In the genomic region with DNA sequence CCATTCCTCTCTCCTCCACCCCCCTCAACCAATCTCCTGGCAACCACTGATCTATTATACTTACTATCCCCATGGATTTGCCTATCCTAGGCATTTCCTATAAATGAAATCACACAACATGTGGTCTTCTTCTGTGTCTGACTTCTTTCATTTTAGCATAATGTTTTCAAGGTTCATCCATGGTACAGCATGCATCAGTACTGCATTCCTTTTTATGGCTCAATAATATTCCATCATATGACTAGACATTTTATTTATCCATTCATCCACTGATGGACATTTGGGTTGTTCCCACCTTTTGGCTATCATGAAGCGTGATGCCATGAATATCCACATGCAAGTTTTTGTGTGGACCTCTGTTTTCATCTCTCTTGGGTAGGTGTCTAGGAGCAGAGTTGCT, we compare ENCODE assay signal across 1 cellular context.
TF ChIP-seq lines count a peak whose summit lies in the region.

No MANE protein-coding gene starts in this region.

TF ChIP-seq in IMR-90, 13 proteins besides CTCF, POLR2A, EP300 and RAD21:
- TF ChIP-seq CEBPB (IDR thresholded peaks at IDR 0.05; ENCODE audit: low read depth, low read length): no peak
- no peak for TF ChIP-seq RCOR1 (IDR thresholded peaks at IDR 0.05; ENCODE audit: insufficient replicate concordance, low read length)
- no peak for TF ChIP-seq MXI1 (IDR thresholded peaks at IDR 0.05; ENCODE audit: borderline replicate concordance, low read depth, low read length)
- TF ChIP-seq SMC3 (IDR thresholded peaks at IDR 0.05; ENCODE audit: low read depth, low read length): no peak
- no peak for TF ChIP-seq BHLHE40 (IDR thresholded peaks at IDR 0.05; ENCODE audit: low read depth, low read length)
- no peak for TF ChIP-seq CHD1 (IDR thresholded peaks at IDR 0.05; ENCODE audit: low read depth, low read length)
- no peak for TF ChIP-seq MAFK (IDR thresholded peaks at IDR 0.05; ENCODE audit: low read depth, low read length)
- TF ChIP-seq FOS (IDR thresholded peaks at IDR 0.05; ENCODE audit: low read depth, low read length): no peak
- no peak for TF ChIP-seq NFE2L2 (IDR thresholded peaks at IDR 0.05; ENCODE audit: low read depth, low read length)
- TF ChIP-seq, protein P1, sequence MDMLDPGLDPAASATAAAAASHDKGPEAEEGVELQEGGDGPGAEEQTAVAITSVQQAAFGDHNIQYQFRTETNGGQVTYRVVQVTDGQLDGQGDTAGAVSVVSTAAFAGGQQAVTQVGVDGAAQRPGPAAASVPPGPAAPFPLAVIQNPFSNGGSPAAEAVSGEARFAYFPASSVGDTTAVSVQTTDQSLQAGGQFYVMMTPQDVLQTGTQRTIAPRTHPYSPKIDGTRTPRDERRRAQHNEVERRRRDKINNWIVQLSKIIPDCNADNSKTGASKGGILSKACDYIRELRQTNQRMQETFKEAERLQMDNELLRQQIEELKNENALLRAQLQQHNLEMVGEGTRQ (IDR thresholded peaks at IDR 0.05; ENCODE audit: low read depth, low read length): no peak
- TF ChIP-seq MAZ (IDR thresholded peaks at IDR 0.05; ENCODE audit: borderline replicate concordance, low read depth, low read length): no peak
- no peak for TF ChIP-seq RFX5 (IDR thresholded peaks at IDR 0.05; ENCODE audit: low read depth, low read length)
- TF ChIP-seq, protein P2, sequence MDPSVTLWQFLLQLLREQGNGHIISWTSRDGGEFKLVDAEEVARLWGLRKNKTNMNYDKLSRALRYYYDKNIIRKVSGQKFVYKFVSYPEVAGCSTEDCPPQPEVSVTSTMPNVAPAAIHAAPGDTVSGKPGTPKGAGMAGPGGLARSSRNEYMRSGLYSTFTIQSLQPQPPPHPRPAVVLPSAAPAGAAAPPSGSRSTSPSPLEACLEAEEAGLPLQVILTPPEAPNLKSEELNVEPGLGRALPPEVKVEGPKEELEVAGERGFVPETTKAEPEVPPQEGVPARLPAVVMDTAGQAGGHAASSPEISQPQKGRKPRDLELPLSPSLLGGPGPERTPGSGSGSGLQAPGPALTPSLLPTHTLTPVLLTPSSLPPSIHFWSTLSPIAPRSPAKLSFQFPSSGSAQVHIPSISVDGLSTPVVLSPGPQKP (IDR thresholded peaks at IDR 0.05; ENCODE audit: borderline replicate concordance, low read depth, low read length): no peak
